Comparison of ENCODE assay signal across 7 cellular contexts in genomic region chr9:120928720-120929389, GRCh38. TPM values are rescaled to one million over a fixed set of nuclear protein-coding genes. Genes with fewer than 3 reads are reported as not detected.
DNase-seq lines count a peak whose midpoint lies in the region; ATAC-seq and TF ChIP-seq lines count a peak whose summit lies in the region.

No MANE protein-coding gene starts in this region.

- no peaks in the 10 kb centered on the region for H3K27me3 Mint-ChIP-seq in activated T-cell treated with anti-CD3 and anti-CD28 coated beads, Interleukin-2, amount 50 U/mL, for 4 hours (ENCODE audit: low read depth)

- intact Hi-C loops in esophagus muscularis mucosa (cut with DNase I): no loop called here

- H3K4me3 ChIP-seq in esophagus muscularis mucosa (peak overlapping the region; percentile 76 to 95 (median 84)), suprapubic skin (peak overlapping the region; percentile 72)

- H3K4me1 ChIP-seq in esophagus muscularis mucosa (peaks cover 31 to 61% (median 49%) of the 10 kb centered on the region in 4 donors), suprapubic skin (peaks cover 52% of the 10 kb centered on the region)

- H3K27ac ChIP-seq in esophagus muscularis mucosa (replicated peaks in 1 of 4) (peak overlapping the region; percentile 91 to 98 (median 94)), suprapubic skin (peak overlapping the region; percentile 87)

- no peak for TF ChIP-seq EP300 in esophagus muscularis mucosa (IDR thresholded peaks at IDR 0.05)
- no peak for TF ChIP-seq EP300 in suprapubic skin (IDR thresholded peaks at IDR 0.05)

- TF ChIP-seq CTCF in esophagus muscularis mucosa (IDR thresholded peaks at IDR 0.05) (peak; percentile 25 to 41 (median 31)), suprapubic skin (IDR thresholded peaks at IDR 0.05) (peak in 1 of 2 donors; percentile 15)

- TF ChIP-seq POLR2A in GM15510 (IDR thresholded peaks at IDR 0.05; ENCODE audit: borderline replicate concordance, extremely low read depth, insufficient read length): peak; percentile 50
- no peak for TF ChIP-seq POLR2A in esophagus muscularis mucosa (IDR thresholded peaks at IDR 0.05; ENCODE audit: low read depth)
- peak in 1 of 2 donors; percentile 8 for TF ChIP-seq POLR2A in suprapubic skin (IDR thresholded peaks at IDR 0.05)

- no peaks in the 10 kb centered on the region for H3K9me3 Mint-ChIP-seq in activated T-cell treated with anti-CD3 and anti-CD28 coated beads, Interleukin-2, amount 50 U/mL, for 4 hours

- DNase-seq in NCI-H345 treated with DMSO at 0.1 percent for 48 hours (lab: John Stamatoyannopoulos, UW; ENCODE audit: unreplicated experiment): peak; percentile 33
- DNase-seq in activated T-cell treated with anti-CD3 and anti-CD28 coated beads, Interleukin-2, amount 50 U/mL, for 4 hours: peak; percentile 68
- DNase-seq in esophagus muscularis mucosa (ENCODE audit: extremely low spot score): no peak
- peak; percentile 69 for DNase-seq in myocyte (ENCODE audit: low read depth)
- DNase-seq in suprapubic skin (ENCODE audit: low spot score in 2 of 2): peak; percentile 84 to 90

- ATAC-seq in HG02678 (IDR thresholded peaks at IDR 0.05; ENCODE audit: unreplicated experiment): peak; percentile 43
- peak; percentile 15 to 21 for ATAC-seq in activated T-cell treated with anti-CD3 and anti-CD28 coated beads, Interleukin-2, amount 50 U/mL, for 4 hours

- no peaks in the 10 kb centered on the region for H3K9me3 ChIP-seq in esophagus muscularis mucosa
- no peaks in the 10 kb centered on the region for H3K9me3 ChIP-seq in suprapubic skin

- H3K4me3 Mint-ChIP-seq in activated T-cell treated with anti-CD3 and anti-CD28 coated beads, Interleukin-2, amount 50 U/mL, for 4 hours: peak overlapping the region; percentile 93

- H3K27me3 ChIP-seq in esophagus muscularis mucosa (no peaks in the 10 kb centered on the region), suprapubic skin (no peaks in the 10 kb centered on the region)

- 0% methylated on average over 4 of the region's 72 CpGs for WGBS in esophagus muscularis mucosa
- WGBS in suprapubic skin: no CpG with 5 or more reads among the region's 72 CpGs

- no peaks in the 10 kb centered on the region for H3K36me3 ChIP-seq in esophagus muscularis mucosa
- H3K36me3 ChIP-seq in suprapubic skin: no peaks in the 10 kb centered on the region

- H3K36me3 Mint-ChIP-seq in activated T-cell treated with anti-CD3 and anti-CD28 coated beads, Interleukin-2, amount 50 U/mL, for 4 hours (ENCODE audit: insufficient read depth): peaks cover 18% of the 10 kb centered on the region

- peaks cover 76% of the 10 kb centered on the region for H3K4me1 Mint-ChIP-seq in activated T-cell treated with anti-CD3 and anti-CD28 coated beads, Interleukin-2, amount 50 U/mL, for 4 hours (ENCODE audit: low read depth)

RNA-seq across cellular contexts. Expression of gene TRAF1, which starts 2.3 kb away (rescaled TPM):
- 100 to 1,000 TPM; 256 to 343 (median 265) TPM for total RNA-seq in activated T-cell treated with anti-CD3 and anti-CD28 coated beads, Interleukin-2, amount 50 U/mL, for 4 hours
- total RNA-seq in esophagus muscularis mucosa (1 to 10 TPM; 4.0 to 7.4 (median 5.5) TPM), myocyte (0.80 and 1.1 TPM in 2 replicates), suprapubic skin (10 to 100 TPM in 1 of 4 donors, 1 to 10 TPM in 3; 3.5 to 12.2 (median 7.5) TPM)
- 0.87 TPM for polyA plus RNA-seq in myocyte (2012)

RNA-seq across cellular contexts. Expression of gene PHF19, which starts 51.9 kb away (rescaled TPM):
- total RNA-seq in activated T-cell treated with anti-CD3 and anti-CD28 coated beads, Interleukin-2, amount 50 U/mL, for 4 hours: 10 to 100 TPM; 59.2 to 75.1 (median 64.8) TPM
- 10 to 100 TPM; 36.4 to 57.7 (median 47.8) TPM for total RNA-seq in esophagus muscularis mucosa
- total RNA-seq in myocyte: 13.3 and 15.3 TPM in 2 replicates
- 9.6 TPM for polyA plus RNA-seq in myocyte (2012)
- total RNA-seq in suprapubic skin: 10 to 100 TPM; 11.3 to 15.5 (median 13.8) TPM

Comparison
In these comparisons a context has a peak if more than half of its experiments do, and no peak if none do; other contexts are left out.
1. RNA of gene TRAF1, which starts 2.3 kb away (total RNA-seq): 256 to 343 TPM in activated T-cell treated with anti-CD3 and anti-CD28 coated beads, Interleukin-2, amount 50 U/mL, for 4 hours; 3.5 to 12.2 TPM in suprapubic skin, 4.0 to 7.4 TPM in esophagus muscularis mucosa and 0.80 to 1.1 TPM in myocyte; every median in the first group is over 10 times any median in the second.